21 cellular contexts compared by ENCODE assay signal in the genomic region with DNA sequence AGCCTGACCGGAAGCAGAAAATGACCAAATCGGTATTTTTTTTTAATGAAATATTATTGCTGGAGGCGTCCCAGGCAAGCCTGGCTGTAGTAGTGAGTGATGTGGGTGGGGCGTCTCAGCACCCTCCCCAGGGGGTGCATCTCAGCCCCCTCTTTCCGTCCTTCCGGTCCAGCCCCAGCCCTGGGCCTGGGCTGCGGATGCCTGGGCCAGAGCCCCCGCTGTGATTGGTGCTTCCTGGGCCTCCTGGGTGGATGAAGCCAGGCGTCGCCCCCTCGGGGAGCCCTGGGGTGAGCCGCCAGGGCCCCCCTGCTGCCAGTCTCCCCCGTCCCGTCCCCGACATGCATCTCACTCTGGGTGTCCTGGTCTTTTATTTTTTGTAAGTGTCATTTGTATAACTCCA. TPM values are rescaled to one million over a fixed set of nuclear protein-coding genes. Genes with fewer than 3 reads are reported as not detected.
DNase-seq lines count a peak whose midpoint lies in the region; ATAC-seq and TF ChIP-seq lines count a peak whose summit lies in the region.
"Had no signal": no experiment of that assay in that cellular context is flagged by ENCODE, and none has a peak within 500 bp of the region (broad histone marks: within the 10 kb centered on the region; RNA-seq: fewer than 3 reads in every experiment).

No MANE protein-coding gene starts in this region.

- H3K36me3 Mint-ChIP-seq in CD4-positive, alpha-beta memory T cell = peaks cover 0 to 2% of the 10 kb centered on the region in 2 donors

- H3K4me3 Mint-ChIP-seq in CD4-positive, alpha-beta memory T cell = no peak overlapping the region
- H3K4me3 Mint-ChIP-seq: CD8-positive, alpha-beta memory T cell had no signal

- DNase-seq in Right ventricle myocardium inferior (ENCODE audit: missing footprints) = no peak
- DNase-seq in right atrium auricular region (ENCODE audit: low spot score) = no peak
- DNase-seq in COR-L47 (lab: John Stamatoyannopoulos, UW) = peak; percentile 39
- peak; percentile 7 for DNase-seq in iPS-NIHi11 (ENCODE audit: low spot score)
- no peak for DNase-seq in NCI-H510A (lab: John Stamatoyannopoulos, UW)
- DNase-seq in CD4-positive, alpha-beta memory T cell = no peak
- DNase-seq: ACHN; CD8-positive, alpha-beta memory T cell; GOT3; HCEC 1CT; Kasumi-1; MG63; NCI-H1417; NCI-H187 treated with DMSO at 0.1 percent for 48 hours; NCI-H2107; NCI-H774; NK-92 treated with Interleukin-12 subunit alpha and Interleukin-12 subunit beta, amount 100 ng/mL, for 24 hours; T-helper 1 cell had no signal

- H3K27ac Mint-ChIP-seq in CD4-positive, alpha-beta memory T cell = no peak overlapping the region
- H3K27ac Mint-ChIP-seq: CD8-positive, alpha-beta memory T cell had no signal

- no peak overlapping the region for H3K27ac ChIP-seq in right atrium auricular region
- H3K27ac ChIP-seq in CD4-positive, alpha-beta memory T cell (ENCODE audit: low read depth, low read length) = no peak overlapping the region
- H3K27ac ChIP-seq: BLaER1 treated with 17β-estradiol and CSF1 and Interleukin-3, amounts not matched to agents 10 nM and 100 nM; RWPE1 had no signal

- ATAC-seq in Right ventricle myocardium inferior = peak; percentile 39
- no peak for ATAC-seq in GM19351 (IDR thresholded peaks at IDR 0.05; ENCODE audit: unreplicated experiment)

- H3K4me1 ChIP-seq in right atrium auricular region = peaks cover 0 to 26% of the 10 kb centered on the region in 2 donors
- H3K4me1 ChIP-seq in CD4-positive, alpha-beta memory T cell (ENCODE audit: insufficient read depth, low read length) = no peaks in the 10 kb centered on the region
- H3K4me1 ChIP-seq: BLaER1 treated with 17β-estradiol and CSF1 and Interleukin-3, amounts not matched to agents 10 nM and 100 nM had no signal

- H3K36me3 ChIP-seq in right atrium auricular region = no peaks in the 10 kb centered on the region
- no peaks in the 10 kb centered on the region for H3K36me3 ChIP-seq in CD4-positive, alpha-beta memory T cell (ENCODE audit: insufficient read depth, low read length)
- H3K36me3 ChIP-seq: MG63 had no signal

- peaks cover 18 to 30% of the 10 kb centered on the region in 2 donors for H3K27me3 Mint-ChIP-seq in CD4-positive, alpha-beta memory T cell

- no peaks in the 10 kb centered on the region for H3K9me3 ChIP-seq in right atrium auricular region
- no peaks in the 10 kb centered on the region for H3K9me3 ChIP-seq in CD4-positive, alpha-beta memory T cell (ENCODE audit: control insufficient read depth in 1 of 2, low read length in 2 of 2)
- H3K9me3 ChIP-seq: MG63 had no signal

- H3K4me3 ChIP-seq in right atrium auricular region = peak overlapping the region in 1 of 2 donors; percentile 18
- H3K4me3 ChIP-seq in CD4-positive, alpha-beta memory T cell (ENCODE audit: low read length in 2 of 2) = no peak overlapping the region
- H3K4me3 ChIP-seq: BLaER1 treated with 17β-estradiol and CSF1 and Interleukin-3, amounts not matched to agents 10 nM and 100 nM; MG63 had no signal

- intact Hi-C loops in Right ventricle myocardium inferior (cut with DNase I) = no loop called here
- intact Hi-C loops in CD4-positive, alpha-beta memory T cell (cut with micrococcal nuclease) = no loop called here

- CTCF ChIA-PET in CD4-positive, alpha-beta memory T cell (lab: Charles Lee; ENCODE audit: partially characterized antibody) = no interaction called here

- POLR2A ChIA-PET in CD4-positive, alpha-beta memory T cell (lab: Charles Lee; ENCODE audit: partially characterized antibody) = no interaction called here

- H3K4me1 Mint-ChIP-seq in CD4-positive, alpha-beta memory T cell = peaks cover 0 to 12% (median 0%) of the 10 kb centered on the region in 4 donors

- no peaks in the 10 kb centered on the region for H3K27me3 ChIP-seq in right atrium auricular region
- peaks cover 5% of the 10 kb centered on the region for H3K27me3 ChIP-seq in CD4-positive, alpha-beta memory T cell (ENCODE audit: insufficient read depth, low read length)
- H3K27me3 ChIP-seq: BLaER1 treated with 17β-estradiol and CSF1 and Interleukin-3, amounts not matched to agents 10 nM and 100 nM had no signal

- peaks cover 0 to 3% (median 1%) of the 10 kb centered on the region in 8 donors for H3K9me3 Mint-ChIP-seq in CD4-positive, alpha-beta memory T cell

- no peak for TF ChIP-seq CTCF in right atrium auricular region (IDR thresholded peaks at IDR 0.05)

RNA-seq across cellular contexts. Expression of gene GOLGA8A, which starts 59.0 kb away (rescaled TPM):
- total RNA-seq in Right ventricle myocardium inferior = 13.7 TPM
- 1 to 10 TPM; 5.7 to 5.9 TPM for total RNA-seq in right atrium auricular region
- 100 to 1,000 TPM; 188 to 193 TPM for total RNA-seq in CD4-positive, alpha-beta memory T cell
- polyA plus RNA-seq in CD4-positive, alpha-beta memory T cell = 1 to 10 TPM; 1.9 to 7.5 TPM

Comparison
In these comparisons a context has a peak if more than half of its experiments do, and no peak if none do; other contexts are left out.
1. DNase-seq: peak in COR-L47 (single experiment) and iPS-NIHi11 (single experiment); none in Right ventricle myocardium inferior (single experiment), right atrium auricular region (single experiment), NCI-H510A (single experiment) and CD4-positive, alpha-beta memory T cell (0 of 5).
2. RNA of gene GOLGA8A, which starts 59.0 kb away (total RNA-seq): 188 to 193 TPM in CD4-positive, alpha-beta memory T cell; 13.7 TPM in Right ventricle myocardium inferior (single experiment) and 5.7 to 5.9 TPM in right atrium auricular region; every median in the first group is over 10 times any median in the second.